In the genomic region with DNA sequence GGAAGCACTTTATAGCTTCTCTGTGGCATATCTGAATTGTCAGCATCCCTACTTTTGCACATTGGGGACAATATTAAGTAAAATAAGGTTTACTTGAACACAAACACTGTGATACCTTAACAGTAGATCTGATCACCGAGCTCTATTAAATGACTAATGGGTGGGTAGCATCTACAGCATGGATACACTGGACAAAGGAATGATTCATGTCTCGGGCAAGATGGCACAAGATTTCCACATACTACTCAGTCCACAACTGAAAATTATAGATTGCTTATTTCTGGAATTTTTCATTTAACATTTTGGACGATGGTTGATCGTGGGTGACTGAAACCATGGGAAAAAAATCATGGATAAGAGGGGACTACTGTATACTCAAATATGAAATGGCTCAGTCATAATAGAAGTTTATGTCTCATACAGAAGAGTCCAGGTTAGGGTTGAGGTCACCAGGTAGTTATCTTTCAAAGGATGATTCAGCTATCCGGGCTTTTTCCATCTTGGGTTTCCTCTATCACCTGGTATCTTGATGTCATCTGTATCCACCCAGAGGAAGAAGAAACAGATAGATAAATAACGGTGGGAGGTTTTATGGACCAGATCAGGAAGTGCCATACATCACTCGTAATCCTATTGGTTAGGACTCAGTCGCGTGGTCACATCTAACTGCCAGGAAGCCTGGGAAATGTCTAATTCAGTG, we compare ENCODE assay signal across 14 cellular contexts.
DNase-seq lines count a peak whose midpoint lies in the region; ATAC-seq and TF ChIP-seq lines count a peak whose summit lies in the region.
"Had no signal": no experiment of that assay in that cellular context is flagged by ENCODE, and none has a peak within 500 bp of the region (broad histone marks: within the 10 kb centered on the region; RNA-seq: fewer than 3 reads in every experiment).

No MANE protein-coding gene starts in this region.

- no CpG with 5 or more reads among the region's 9 CpGs for WGBS in trophoblast cell (ENCODE audit: extremely low coverage, insufficient coverage, insufficient read length)

- no peak overlapping the region for H2AFZ ChIP-seq in trophoblast cell (ENCODE audit: insufficient read depth, low read length, poor library complexity)
- H2AFZ ChIP-seq: GM23248 had no signal

- no peak overlapping the region for H4K91ac ChIP-seq in trophoblast cell (ENCODE audit: low read depth, low read length)

- H3K9ac ChIP-seq in trophoblast cell (ENCODE audit: low read length): no peak overlapping the region
- H3K9ac ChIP-seq: GM23248 had no signal

- H4K12ac ChIP-seq in trophoblast cell (ENCODE audit: low read depth, low read length): no peak overlapping the region

- no peak overlapping the region for H3K18ac ChIP-seq in trophoblast cell (ENCODE audit: low read length)

- H3K23ac ChIP-seq in trophoblast cell (ENCODE audit: low read length): no peak overlapping the region

- H4K8ac ChIP-seq in trophoblast cell (ENCODE audit: low read depth, low read length): no peak overlapping the region

- H3K27me3 ChIP-seq in trophoblast cell (ENCODE audit: insufficient read depth, low read length): no peaks in the 10 kb centered on the region

- H2BK12ac ChIP-seq in trophoblast cell (ENCODE audit: low read length): no peak overlapping the region

- no peak overlapping the region for H3K14ac ChIP-seq in trophoblast cell (ENCODE audit: low read length)

- H3K4me3 ChIP-seq in epithelial cell of esophagus (ENCODE audit: low read length) (no peak overlapping the region), trophoblast cell (ENCODE audit: low read depth, low read length) (no peak overlapping the region)
- H3K4me3 ChIP-seq: GM23248 had no signal

- H3K9me3 ChIP-seq in trophoblast cell (ENCODE audit: insufficient read depth, low read depth, low read length): no peaks in the 10 kb centered on the region
- H3K9me3 ChIP-seq: Caco-2 had no signal

- DNase-seq in COLO829 (ENCODE audit: low spot score) (peak; percentile 68), RWPE1 (ENCODE audit: low spot score) (peak; percentile 6), epithelial cell of esophagus (ENCODE audit: low read depth) (peak; percentile 56), trophoblast cell (peak; percentile 37 to 61), left lobe of liver (ENCODE audit: low spot score) (no peak), NCI-H748 (lab: John Stamatoyannopoulos, UW; ENCODE audit: unreplicated experiment) (no peak)
- DNase-seq: Caco-2; CD8-positive, alpha-beta T cell; DMS 273 treated with DMSO at 0.1 percent for 48 hours; DMS79 treated with DMSO at 0.1 percent for 48 hours; EL; GM23248; IMR-90 had no signal

- ATAC-seq in left lobe of liver: no peak
- ATAC-seq: CD8-positive, alpha-beta T cell; HCT116 had no signal

- H3K27ac ChIP-seq in RWPE1: no peak overlapping the region
- no peak overlapping the region for H3K27ac ChIP-seq in trophoblast cell (ENCODE audit: low read depth, low read length)
- H3K27ac ChIP-seq: GM23248 had no signal

- no peak overlapping the region for H2BK120ac ChIP-seq in trophoblast cell (ENCODE audit: insufficient read depth, low read length, poor library complexity)

- no peak overlapping the region for H2AK5ac ChIP-seq in trophoblast cell (ENCODE audit: low read length)

- CTCF ChIA-PET in RWPE1 (lab: Yijun Ruan, JAX): no interaction called here

- TF ChIP-seq CTCF in RWPE1 (conservative IDR thresholded peaks at IDR 0.05; ENCODE audit: low read depth): no peak
- no peak for TF ChIP-seq CTCF in epithelial cell of esophagus (IDR thresholded peaks at IDR 0.05; ENCODE audit: insufficient read depth, low read depth, low read length, missing control alignments)

- H3K4me1 ChIP-seq in trophoblast cell (ENCODE audit: control insufficient read depth in 1 of 2, insufficient read depth in 2 of 2, low read length in 2 of 2): no peaks in the 10 kb centered on the region
- H3K4me1 ChIP-seq: Caco-2 had no signal

- H3K79me1 ChIP-seq in trophoblast cell (ENCODE audit: low read length): peaks cover 2% of the 10 kb centered on the region

- H3K36me3 ChIP-seq in trophoblast cell (ENCODE audit: control insufficient read depth in 1 of 2, insufficient read depth in 2 of 2, low read length in 2 of 2): no peaks in the 10 kb centered on the region

- no peak overlapping the region for H3K4ac ChIP-seq in trophoblast cell (ENCODE audit: low read depth, low read length)

- no peak overlapping the region for H2BK5ac ChIP-seq in trophoblast cell (ENCODE audit: low read depth, low read length, poor library complexity)

- POLR2A ChIA-PET in RWPE1 (lab: Yijun Ruan, JAX; ENCODE audit: low non-redundant PET): no interaction called here

- no peaks in the 10 kb centered on the region for H3K79me2 ChIP-seq in trophoblast cell (ENCODE audit: control insufficient read depth, insufficient read depth, low read length, poor library complexity)

- H3K4me2 ChIP-seq in trophoblast cell (ENCODE audit: low read length): no peak overlapping the region

Comparison
In these comparisons a context has a peak if more than half of its experiments do, and no peak if none do; other contexts are left out.
1. DNase-seq: peak in COLO829 (single experiment), RWPE1 (single experiment), epithelial cell of esophagus (single experiment) and trophoblast cell (2 of 2); none in left lobe of liver (single experiment) and NCI-H748 (single experiment).